Comparison of ENCODE assay signal across 26 cellular contexts in genomic region chr4:15488136-15488535, GRCh38. TPM values are rescaled to one million over a fixed set of nuclear protein-coding genes. Genes with fewer than 3 reads are reported as not detected.
A peak's percentile ranks its signal among the peaks of the same experiment; 100 is the strongest.
DNase-seq lines count a peak whose midpoint lies in the region; ATAC-seq, FAIRE-seq and TF ChIP-seq lines count a peak whose summit lies in the region.
"Had no signal": no experiment of that assay in that cellular context is flagged by ENCODE, and none has a peak within 500 bp of the region (broad histone marks: within the 10 kb centered on the region; RNA-seq: fewer than 3 reads in every experiment).

No MANE protein-coding gene starts in this region.

- DNase-seq in amniotic epithelial cell (ENCODE audit: low read depth), result peak; percentile 23
- DNase-seq in fibroblast of pulmonary artery (ENCODE audit: low read depth), result peak; percentile 14
- no peak for DNase-seq in sciatic nerve (ENCODE audit: low spot score)
- no peak for DNase-seq in iPS-NIHi7 (ENCODE audit: extremely low spot score)
- no peak for DNase-seq in naive thymus-derived CD8-positive, alpha-beta T cell
- no peak for DNase-seq in activated effector memory CD4-positive, alpha-beta T cell treated with anti-CD3 and anti-CD28 coated beads, Interleukin-2, amount 50 U/mL, for 16 hours
- DNase-seq: Caco-2; CD4-positive, alpha-beta memory T cell; DMS 273 treated with DMSO at 0.1 percent for 48 hours; DND-41; H9; NCI-H1417; NCI-H1694 treated with DMSO at 0.1 percent for 48 hours; NCI-H2081 treated with DMSO at 0.1 percent for 48 hours; NCI-H2171 treated with DMSO at 0.1 percent for 48 hours; NCI-H446; NCI-H526; OCI-M1 had no signal

- peaks cover 12 to 66% (median 43%) of the 10 kb centered on the region in 9 donors for H3K9me3 Mint-ChIP-seq in naive thymus-derived CD8-positive, alpha-beta T cell

- TF ChIP-seq CTCF in fibroblast of pulmonary artery (IDR thresholded peaks at IDR 0.05; ENCODE audit: low read length, missing control alignments), result no peak

- ATAC-seq in sciatic nerve (peak; percentile 25), GM19328 (IDR thresholded peaks at IDR 0.05; ENCODE audit: unreplicated experiment) (no peak)
- ATAC-seq in naive thymus-derived CD8-positive, alpha-beta T cell, result no peak
- ATAC-seq: GM12878 had no signal

- no peak overlapping the region for H3K27ac Mint-ChIP-seq in naive thymus-derived CD8-positive, alpha-beta T cell
- H3K27ac Mint-ChIP-seq: CD4-positive, alpha-beta memory T cell; H9 had no signal

- H3K4me3 ChIP-seq in fibroblast of pulmonary artery (replicated peaks; ENCODE audit: low read depth, low read length), result no peak overlapping the region
- H3K4me3 ChIP-seq: BLaER1 treated with 17β-estradiol and CSF1 and Interleukin-3, amounts not matched to agents 10 nM and 100 nM; GM12878; GM23248; SJSA1 had no signal

- H3K4me3 Mint-ChIP-seq in naive thymus-derived CD8-positive, alpha-beta T cell, result no peak overlapping the region
- H3K4me3 Mint-ChIP-seq: CD4-positive, alpha-beta memory T cell; H9 had no signal

- intact Hi-C loops in sciatic nerve (cut with DNase I), result no loop called here

- peaks cover 4 to 68% (median 19%) of the 10 kb centered on the region in 3 donors for H3K36me3 Mint-ChIP-seq in naive thymus-derived CD8-positive, alpha-beta T cell

- peak; percentile 50 for FAIRE-seq in endometrium (lab: Jason Lieb, UNC)
- FAIRE-seq: GM12878, HTR-8/SVneo, RCC 7860 had no signal

- POLR2A ChIA-PET in naive thymus-derived CD8-positive, alpha-beta T cell (lab: Charles Lee), result interaction anchor here (0.7 kb wide), 1 partner anchor 272 kb away, joined by 4 read pairs; no protein-coding TSS in a partner anchor

- H3K4me1 Mint-ChIP-seq in naive thymus-derived CD8-positive, alpha-beta T cell, result no peaks in the 10 kb centered on the region
- H3K4me1 Mint-ChIP-seq: CD4-positive, alpha-beta memory T cell had no signal

- peaks cover 0 to 2% (median 0%) of the 10 kb centered on the region in 5 donors for H3K27me3 Mint-ChIP-seq in naive thymus-derived CD8-positive, alpha-beta T cell

RNA-seq across cellular contexts. Expression of gene CC2D2A, which starts 18.5 kb away (rescaled TPM):
- total RNA-seq in sciatic nerve, result 35.6 TPM
- not detected for total RNA-seq in naive thymus-derived CD8-positive, alpha-beta T cell
- not detected for polyA plus RNA-seq in naive thymus-derived CD8-positive, alpha-beta T cell

Comparison
In these comparisons a context has a peak if more than half of its experiments do, and no peak if none do; other contexts are left out.
1. DNase-seq: peak in amniotic epithelial cell (single experiment) and fibroblast of pulmonary artery (single experiment); none in sciatic nerve (single experiment), iPS-NIHi7 (single experiment), naive thymus-derived CD8-positive, alpha-beta T cell (0 of 10) and activated effector memory CD4-positive, alpha-beta T cell treated with anti-CD3 and anti-CD28 coated beads, Interleukin-2, amount 50 U/mL, for 16 hours (single experiment).
2. RNA of gene CC2D2A, which starts 18.5 kb away (total RNA-seq): 35.6 TPM in sciatic nerve (single experiment); not detected in naive thymus-derived CD8-positive, alpha-beta T cell; every median in the first group is over 10 times any median in the second.